9 cellular contexts compared by ENCODE assay signal in genomic region chr7:97004931-97005763, GRCh38. TPM values are rescaled to one million over a fixed set of nuclear protein-coding genes. Genes with fewer than 3 reads are reported as not detected.
DNase-seq lines count a peak whose midpoint lies in the region; ATAC-seq lines count a peak whose summit lies in the region.
"Had no signal": no experiment of that assay in that cellular context is flagged by ENCODE, and none has a peak within 500 bp of the region (broad histone marks: within the 10 kb centered on the region; RNA-seq: fewer than 3 reads in every experiment).

TSS of gene DLX6 (plus strand) at chr7:97005553. CDS start at chr7:97005978, 425 bp downstream.

- no peak for ATAC-seq in memory B cell (ENCODE audit: low read depth)
- ATAC-seq in HG02642 (IDR thresholded peaks at IDR 0.05; ENCODE audit: poor library complexity, unreplicated experiment): no peak

- peak within 1 kb of the TSS; percentile 60 for H3K4me3 Mint-ChIP-seq in memory B cell

- H3K27me3 ChIP-seq in HUES6 (ENCODE audit: control insufficient read depth, insufficient read depth, low read length) (peaks cover 99% of the 10 kb centered on the region), thymus (ENCODE audit: control insufficient read depth, insufficient read depth) (peaks cover 77% of the 10 kb centered on the region)

- H3K27me3 Mint-ChIP-seq in memory B cell: peaks cover 30% of the 10 kb centered on the region

- H3K9ac ChIP-seq in HUES6 (ENCODE audit: low read length): no peak within 1 kb of the TSS

- H3K27ac Mint-ChIP-seq in memory B cell: no peak within 1 kb of the TSS

- H3K4me1 Mint-ChIP-seq in memory B cell: peaks cover 4% of the 10 kb centered on the region

- no peaks in the 10 kb centered on the region for H3K9me3 Mint-ChIP-seq in memory B cell

- H3K4me3 ChIP-seq in HUES6 (ENCODE audit: low read depth, low read length) (peak within 1 kb of the TSS; percentile 73), thymus (ENCODE audit: low read length) (peak within 1 kb of the TSS; percentile 18)

- WGBS in thymus: 4% methylated on average over 42 of the region's 42 CpGs

- no peaks in the 10 kb centered on the region for H3K36me3 Mint-ChIP-seq in memory B cell

- H3K9me3 ChIP-seq in HUES6 (ENCODE audit: control insufficient read depth, insufficient read depth, low read depth, low read length) (no peaks in the 10 kb centered on the region), thymus (ENCODE audit: control insufficient read depth) (peaks cover 2% of the 10 kb centered on the region)

- DNase-seq in COLO829 (ENCODE audit: low spot score): peak; percentile 89
- peak; percentile 100 for DNase-seq in NOMO-1 treated with dmso at 0.1 percent for 144 hours (lab: John Stamatoyannopoulos, UW; ENCODE audit: unreplicated experiment)
- peak in 49 of 61 donors; percentile 22 to 96 (median 75) for DNase-seq in caudate nucleus (lab: John Stamatoyannopoulos, UW)
- no peak for DNase-seq in memory B cell (ENCODE audit: low spot score in 2 of 2)
- DNase-seq in ACHN: no peak

- H3K36me3 ChIP-seq in HUES6 (ENCODE audit: control insufficient read depth, insufficient read depth, low read length) (no peaks in the 10 kb centered on the region), thymus (ENCODE audit: control insufficient read depth, insufficient read depth) (no peaks in the 10 kb centered on the region)

- in situ Hi-C loops in ACHN (cut with HindIII; ENCODE audit: low pct_ligation_motif_present, low pct_unique_long_range_greater_than_20kb, low sequenced_read_pairs): no loop called here

- H3K4me1 ChIP-seq in HUES6 (ENCODE audit: control insufficient read depth, insufficient read depth, low read length): peaks cover 49% of the 10 kb centered on the region
- H3K4me1 ChIP-seq in thymus (ENCODE audit: control insufficient read depth, insufficient read depth, low read length): no peaks in the 10 kb centered on the region

- H3K27ac ChIP-seq in HUES6 (ENCODE audit: low read depth, low read length) (no peak within 1 kb of the TSS), caudate nucleus (ENCODE audit: low read depth, low read length) (peak within 1 kb of the TSS; percentile 62), thymus (ENCODE audit: low read depth) (no peak within 1 kb of the TSS)

RNA-seq across cellular contexts. Expression of gene DLX6, which starts in this region (rescaled TPM):
- 1.4 TPM for polyA plus RNA-seq in thymus
- polyA plus RNA-seq: liver had no signal

Comparison
In these comparisons a context has a peak if more than half of its experiments do, and no peak if none do; other contexts are left out.
1. DNase-seq: peak in COLO829 (single experiment), NOMO-1 treated with dmso at 0.1 percent for 144 hours (single experiment) and caudate nucleus (49 of 61); none in memory B cell (0 of 2) and ACHN (single experiment).